ENCODE assay signal across 31 cellular contexts in genomic region chr5:107900721-107901120, GRCh38.
"Had no signal": no experiment of that assay in that cellular context is flagged by ENCODE, and none has a peak within 500 bp of the region (broad histone marks: within the 10 kb centered on the region; RNA-seq: fewer than 3 reads in every experiment).

No MANE protein-coding gene starts in this region.

- H3K9me3 Mint-ChIP-seq: activated naive CD4-positive, alpha-beta T cell treated with anti-CD3 and anti-CD28 coated beads for 36 hours; effector memory CD8-positive, alpha-beta T cell; stimulated activated naive CD8-positive, alpha-beta T cell treated with anti-CD3 and anti-CD28 coated beads, Interleukin-15, amount 100 ng/mL, for 72 hours had no signal

- H3K4me1 Mint-ChIP-seq: activated naive CD8-positive, alpha-beta T cell treated with anti-CD3 and anti-CD28 coated beads for 36 hours; naive B cell; nephron progenitor cell; stimulated activated memory B cell treated with anti-CD40 and anti-IgM and Interleukin-4, amounts not matched to agents 10 μg/mL and 1 μg/mL and 100 μg/mL, for 72 hours; stimulated activated naive CD8-positive, alpha-beta T cell treated with anti-CD3 and anti-CD28 coated beads, Interleukin-15, amount 100 ng/mL, for 72 hours had no signal

- H3K27ac Mint-ChIP-seq: activated naive CD4-positive, alpha-beta T cell treated with anti-CD3 and anti-CD28 coated beads for 36 hours; activated naive CD8-positive, alpha-beta T cell treated with anti-CD3 and anti-CD28 coated beads for 36 hours; activated T-helper 1 cell treated with anti-CD3 and anti-CD28 coated beads, Interleukin-12 subunit alpha, Interleukin-12 subunit beta, Interleukin-2, Interleukin-4 antibody, amounts not matched to agents 30 ng/mL and 10 ng/mL and 1 ng/mL, durations not matched to agents 14 hours and 24 hours and 36 hours; brain; effector memory CD8-positive, alpha-beta T cell; naive B cell; nephron progenitor cell; progenitor cell of endocrine pancreas; stimulated activated memory B cell treated with anti-CD40 and anti-IgM and Interleukin-4, amounts not matched to agents 10 μg/mL and 1 μg/mL and 100 μg/mL, for 72 hours; stimulated activated naive CD8-positive, alpha-beta T cell treated with anti-CD3 and anti-CD28 coated beads, Interleukin-15, amount 100 ng/mL, for 72 hours; T-helper 1 cell treated with Interleukin-12 subunit alpha and Interleukin-12 subunit beta and Interleukin-4 antibody, amounts not matched to agents 30 μg/mL and 1 μg/mL, for 36 hours; type B pancreatic cell had no signal

- H3K27me3 Mint-ChIP-seq: activated naive CD8-positive, alpha-beta T cell treated with anti-CD3 and anti-CD28 coated beads for 36 hours; brain; effector memory CD8-positive, alpha-beta T cell; naive B cell; progenitor cell of endocrine pancreas; stimulated activated memory B cell treated with anti-CD40 and anti-IgM and Interleukin-4, amounts not matched to agents 10 μg/mL and 1 μg/mL and 100 μg/mL, for 72 hours; stimulated activated naive CD8-positive, alpha-beta T cell treated with anti-CD3 and anti-CD28 coated beads, Interleukin-15, amount 100 ng/mL, for 72 hours; type B pancreatic cell had no signal

- DNase-seq: activated CD4-positive, alpha-beta T cell treated with anti-CD3 and anti-CD28 coated beads for 48 hours; activated CD4-positive, alpha-beta T cell treated with anti-CD3 and anti-CD28 coated beads, Interleukin-2, amount 50 U/mL, for 48 hours; activated CD8-positive, alpha-beta memory T cell treated with anti-CD3 and anti-CD28 coated beads for 24 hours; activated effector memory CD4-positive, alpha-beta T cell treated with anti-CD3 and anti-CD28 coated beads, Interleukin-2, amount 50 U/mL, for 16 hours; activated naive CD4-positive, alpha-beta T cell treated with anti-CD3 and anti-CD28 coated beads for 36 hours; activated naive CD8-positive, alpha-beta T cell treated with anti-CD3 and anti-CD28 coated beads for 36 hours; adrenal gland; dorsolateral prefrontal cortex; effector memory CD8-positive, alpha-beta T cell; erythroblast; foreskin fibroblast; heart right ventricle; left ventricle myocardium inferior; mucosa of descending colon; naive B cell; nephron progenitor cell; ovary; small intestine; stimulated activated CD4-positive, alpha-beta T cell treated with anti-CD3 and anti-CD28 coated beads, Interleukin-1b, Interleukin-23, amount 100 ng/mL, for 48 hours; stimulated activated CD4-positive, alpha-beta T cell treated with anti-CD3 and anti-CD28 coated beads, Interleukin-4, amount 100 ng/mL, for 4 hours; stimulated activated CD8-positive, alpha-beta memory T cell treated with anti-CD3 and anti-CD28 coated beads, Interleukin-4, amount 100 ng/mL, for 48 hours; stimulated activated naive CD8-positive, alpha-beta T cell treated with anti-CD3 and anti-CD28 coated beads, Interleukin-15, amount 100 ng/mL, for 72 hours; substantia nigra; T-helper 9 cell; uterus had no signal

- H3K4me3 Mint-ChIP-seq: activated naive CD4-positive, alpha-beta T cell treated with anti-CD3 and anti-CD28 coated beads for 36 hours; activated naive CD8-positive, alpha-beta T cell treated with anti-CD3 and anti-CD28 coated beads for 36 hours; activated T-helper 1 cell treated with anti-CD3 and anti-CD28 coated beads, Interleukin-12 subunit alpha, Interleukin-12 subunit beta, Interleukin-2, Interleukin-4 antibody, amounts not matched to agents 30 ng/mL and 10 ng/mL and 1 ng/mL, durations not matched to agents 14 hours and 24 hours and 36 hours; brain; effector memory CD8-positive, alpha-beta T cell; naive B cell; nephron progenitor cell; stimulated activated memory B cell treated with anti-CD40 and anti-IgM and Interleukin-4, amounts not matched to agents 10 μg/mL and 1 μg/mL and 100 μg/mL, for 72 hours; stimulated activated naive CD8-positive, alpha-beta T cell treated with anti-CD3 and anti-CD28 coated beads, Interleukin-15, amount 100 ng/mL, for 72 hours; T-helper 1 cell treated with Interleukin-12 subunit alpha and Interleukin-12 subunit beta and Interleukin-4 antibody, amounts not matched to agents 30 μg/mL and 1 μg/mL, for 36 hours; type B pancreatic cell had no signal
